ENCODE assay signal across 10 cellular contexts in genomic region chr6:31558631-31559500, GRCh38. TPM values are rescaled to one million over a fixed set of nuclear protein-coding genes. Genes with fewer than 3 reads are reported as not detected.
DNase-seq lines count a peak whose midpoint lies in the region; ATAC-seq, FAIRE-seq and TF ChIP-seq lines count a peak whose summit lies in the region.
"Had no signal": no experiment of that assay in that cellular context is flagged by ENCODE, and none has a peak within 500 bp of the region (broad histone marks: within the 10 kb centered on the region; RNA-seq: fewer than 3 reads in every experiment).

No MANE protein-coding gene starts in this region.

- H3K36me3 ChIP-seq in muscle layer of colon (ENCODE audit: insufficient read depth, low read length) (peaks cover 42% of the 10 kb centered on the region), aorta (ENCODE audit: control insufficient read depth in 1 of 2, insufficient read depth in 2 of 2, low read length in 1 of 2) (peaks cover 0 to 3% of the 10 kb centered on the region in 2 donors), thyroid gland (peaks cover 16 to 39% of the 10 kb centered on the region in 2 donors)

- ATAC-seq in aorta (ENCODE audit: low FRiP score) (peak; percentile 52), HG02571 (IDR thresholded peaks at IDR 0.05; ENCODE audit: unreplicated experiment) (no peak)

- no peak overlapping the region for H3K9ac ChIP-seq in muscle layer of colon (ENCODE audit: low read length)

- TF ChIP-seq CTCF in thyroid gland (IDR thresholded peaks at IDR 0.05): no peak

- H3K9me3 ChIP-seq in muscle layer of colon (ENCODE audit: low read length): no peaks in the 10 kb centered on the region
- H3K9me3 ChIP-seq in aorta (ENCODE audit: control insufficient read depth, low read length): no peaks in the 10 kb centered on the region
- H3K9me3 ChIP-seq in thyroid gland: no peaks in the 10 kb centered on the region

- 88 to 90% methylated on average over 14 of the region's 14 CpGs for WGBS in aorta, 2 donors
- WGBS in thyroid gland, 2 donors: 87 to 89% methylated on average over 14 of the region's 14 CpGs

- H3K4me1 ChIP-seq in muscle layer of colon (ENCODE audit: insufficient read depth, low read length): peaks cover 10% of the 10 kb centered on the region
- no peaks in the 10 kb centered on the region for H3K4me1 ChIP-seq in aorta (ENCODE audit: control insufficient read depth in 1 of 2, insufficient read depth in 2 of 2, low read length in 2 of 2)
- H3K4me1 ChIP-seq in thyroid gland: peaks cover 0 to 28% of the 10 kb centered on the region in 2 donors

- no peak for TF ChIP-seq POLR2A in thyroid gland (IDR thresholded peaks at IDR 0.05)

- FAIRE-seq in GM19239 (lab: Jason Lieb, UNC): peak; percentile 91

- H3K27ac ChIP-seq in caudate nucleus (ENCODE audit: low read depth, low read length) (peak overlapping the region; percentile 79), muscle layer of colon (ENCODE audit: low read depth, low read length) (peak overlapping the region; percentile 52), aorta (ENCODE audit: low read depth in 1 of 2, low read length in 2 of 2) (no peak overlapping the region), thyroid gland (peak overlapping the region in 1 of 3 donors; percentile 47)
- H3K27ac ChIP-seq: SK-N-MC had no signal

- intact Hi-C loops in aorta (cut with DNase I) (no loop called here), thyroid gland (cut with DNase I) (no loop called here)

- DNase-seq in GM19239 (ENCODE audit: insufficient read length, low spot score): no peak
- peak; percentile 25 to 77 (median 62) for DNase-seq in T-helper 2 cell
- DNase-seq in caudate nucleus (lab: John Stamatoyannopoulos, UW): peak in 38 of 61 donors; percentile 14 to 82 (median 58)
- DNase-seq in aorta: peak in 1 of 2 donors; percentile 71
- no peak for DNase-seq in thyroid gland
- no peak for DNase-seq in NCI-H2029 (lab: John Stamatoyannopoulos, UW)

- H3K4me3 ChIP-seq in muscle layer of colon (ENCODE audit: low read depth in 1 of 2, low read length in 2 of 2) (no peak overlapping the region), aorta (ENCODE audit: low read length in 2 of 2) (no peak overlapping the region), thyroid gland (replicated peaks in 1 of 3) (no peak overlapping the region)
- H3K4me3 ChIP-seq: SK-N-MC had no signal

- H3K27me3 ChIP-seq in muscle layer of colon (ENCODE audit: control insufficient read depth in 1 of 2, insufficient read depth in 2 of 2, low read length in 2 of 2) (no peaks in the 10 kb centered on the region), aorta (ENCODE audit: control insufficient read depth in 1 of 2, insufficient read depth in 2 of 2, low read length in 1 of 2) (no peaks in the 10 kb centered on the region), thyroid gland (no peaks in the 10 kb centered on the region)

RNA-seq across cellular contexts. Expression of gene NFKBIL1, which starts 11.5 kb away (rescaled TPM):
- 10 to 100 TPM; 16.0 to 19.8 TPM for total RNA-seq in aorta
- 10 to 100 TPM; 24.2 to 49.5 TPM for polyA plus RNA-seq in aorta
- total RNA-seq in thyroid gland: 10 to 100 TPM; 23.7 to 34.0 (median 27.5) TPM

RNA-seq across cellular contexts. Expression of gene ATP6V1G2, which starts 12.5 kb away (rescaled TPM):
- 1 to 10 TPM; 1.3 to 1.5 TPM for total RNA-seq in aorta
- 1 to 10 TPM; 1.4 to 1.8 TPM for polyA plus RNA-seq in aorta
- total RNA-seq in thyroid gland: 1 to 10 TPM; 1.2 to 3.9 (median 2.6) TPM

RNA-seq across cellular contexts. Expression of gene LTA, which starts 13.2 kb away (rescaled TPM):
- not detected for total RNA-seq in aorta
- under 1 TPM in 1 of 2 donors, not detected in 1; 0.18 TPM for polyA plus RNA-seq in aorta
- not detected for total RNA-seq in thyroid gland
- total RNA-seq: renal cortical epithelial cell had no signal

RNA-seq across cellular contexts. Expression of gene TNF, which starts 16.5 kb away (rescaled TPM):
- total RNA-seq in aorta: 1 to 10 TPM in 1 of 2 donors, under 1 TPM in 1; 0.66 to 1.9 TPM
- polyA plus RNA-seq in aorta: 1 to 10 TPM in 1 of 2 donors, under 1 TPM in 1; 0.23 to 1.3 TPM
- under 1 TPM in 1 of 4 donors, not detected in 3; 0.42 TPM for total RNA-seq in thyroid gland

RNA-seq across cellular contexts. Expression of gene DDX39B, which starts 17.1 kb away (rescaled TPM):
- 100 to 1,000 TPM; 235 to 270 TPM for total RNA-seq in aorta
- polyA plus RNA-seq in aorta: 100 to 1,000 TPM; 146 to 570 TPM
- 100 to 1,000 TPM; 296 to 339 (median 314) TPM for total RNA-seq in thyroid gland

Comparison
In these comparisons a context has a peak if more than half of its experiments do, and no peak if none do; other contexts are left out.
1. DNase-seq: peak in T-helper 2 cell (5 of 5) and caudate nucleus (38 of 61); none in GM19239 (single experiment), thyroid gland (0 of 2) and NCI-H2029 (single experiment).
2. H3K27ac ChIP-seq: peak in caudate nucleus (single experiment) and muscle layer of colon (single experiment); none in aorta (0 of 2).